Comparison of ENCODE assay signal across 8 cellular contexts in the genomic region with DNA sequence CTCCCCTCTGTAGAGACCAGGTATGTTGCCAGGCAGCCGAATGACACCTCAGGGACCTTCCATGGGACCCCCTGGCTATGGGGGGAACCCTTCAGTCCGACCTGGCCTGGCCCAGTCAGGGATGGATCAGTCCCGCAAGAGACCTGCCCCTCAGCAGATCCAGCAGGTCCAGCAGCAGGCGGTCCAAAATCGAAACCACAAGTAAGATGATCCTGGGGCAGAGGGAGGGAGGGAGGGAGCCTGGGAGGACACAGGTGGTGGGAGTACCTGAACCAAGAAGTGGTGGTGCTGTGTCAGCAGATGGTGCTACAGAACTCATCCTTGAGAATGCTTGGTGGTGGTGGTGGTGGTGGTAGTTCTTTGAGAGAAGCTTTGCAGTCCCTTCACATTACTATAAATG. TPM values are rescaled to one million over a fixed set of nuclear protein-coding genes. Genes with fewer than 3 reads are reported as not detected.
A peak's percentile ranks its signal among the peaks of the same experiment; 100 is the strongest.
DNase-seq lines count a peak whose midpoint lies in the region; ATAC-seq and TF ChIP-seq lines count a peak whose summit lies in the region.

No MANE protein-coding gene starts in this region.

- peaks cover 38% of the 10 kb centered on the region for H3K4me1 Mint-ChIP-seq in activated CD8-positive, alpha-beta memory T cell treated with anti-CD3 and anti-CD28 coated beads, Interleukin-2, amount 10 ng/mL, durations not matched to agents 7 days and 5 days
- peaks cover 45% of the 10 kb centered on the region for H3K4me1 Mint-ChIP-seq in activated naive CD8-positive, alpha-beta T cell treated with anti-CD3 and anti-CD28 coated beads, Interleukin-2, amount 50 U/mL, for 24 hours

- H3K27ac ChIP-seq in layer of hippocampus (ENCODE audit: low read depth, low read length) (peak overlapping the region; percentile 95), tibial artery (peak overlapping the region; percentile 91 to 95)

- H3K36me3 ChIP-seq in tibial artery, result peaks cover 31 to 46% (median 45%) of the 10 kb centered on the region in 3 donors

- no peaks in the 10 kb centered on the region for H3K9me3 ChIP-seq in tibial artery

- peak overlapping the region; percentile 86 for H3K4me3 Mint-ChIP-seq in activated CD8-positive, alpha-beta memory T cell treated with anti-CD3 and anti-CD28 coated beads, Interleukin-2, amount 10 ng/mL, durations not matched to agents 7 days and 5 days
- peak overlapping the region; percentile 91 for H3K4me3 Mint-ChIP-seq in activated naive CD8-positive, alpha-beta T cell treated with anti-CD3 and anti-CD28 coated beads, Interleukin-2, amount 50 U/mL, for 24 hours

- no peaks in the 10 kb centered on the region for H3K9me3 Mint-ChIP-seq in activated CD8-positive, alpha-beta memory T cell treated with anti-CD3 and anti-CD28 coated beads, Interleukin-2, amount 10 ng/mL, durations not matched to agents 7 days and 5 days (ENCODE audit: low read depth)
- H3K9me3 Mint-ChIP-seq in activated naive CD8-positive, alpha-beta T cell treated with anti-CD3 and anti-CD28 coated beads, Interleukin-2, amount 50 U/mL, for 24 hours, result no peaks in the 10 kb centered on the region

- H3K27me3 Mint-ChIP-seq in activated CD8-positive, alpha-beta memory T cell treated with anti-CD3 and anti-CD28 coated beads, Interleukin-2, amount 10 ng/mL, durations not matched to agents 7 days and 5 days, result no peaks in the 10 kb centered on the region
- H3K27me3 Mint-ChIP-seq in activated naive CD8-positive, alpha-beta T cell treated with anti-CD3 and anti-CD28 coated beads, Interleukin-2, amount 50 U/mL, for 24 hours, result no peaks in the 10 kb centered on the region

- DNase-seq in activated CD8-positive, alpha-beta memory T cell treated with anti-CD3 and anti-CD28 coated beads, Interleukin-2, amount 10 ng/mL, durations not matched to agents 7 days and 5 days, result no peak
- no peak for DNase-seq in activated CD8-positive, alpha-beta memory T cell treated with anti-CD3 and anti-CD28 coated beads, Interleukin-2, amount 50 U/mL, for 4 hours
- no peak for DNase-seq in activated naive CD8-positive, alpha-beta T cell treated with anti-CD3 and anti-CD28 coated beads, Interleukin-2, amount 50 U/mL, for 24 hours
- no peak for DNase-seq in tibial artery
- no peak for DNase-seq in medulla oblongata (ENCODE audit: extremely low spot score)
- DNase-seq in activated CD4-positive, CD25-positive, alpha-beta regulatory T cell (lab: John Stamatoyannopoulos, UW), result no peak
- no peak for DNase-seq in HUDEP-2 (lab: John Stamatoyannopoulos, UW; ENCODE audit: unreplicated experiment in 76 of 76)

- ATAC-seq in activated CD8-positive, alpha-beta memory T cell treated with anti-CD3 and anti-CD28 coated beads, Interleukin-2, amount 10 ng/mL, durations not matched to agents 7 days and 5 days, result no peak
- no peak for ATAC-seq in activated naive CD8-positive, alpha-beta T cell treated with anti-CD3 and anti-CD28 coated beads, Interleukin-2, amount 50 U/mL, for 24 hours

- CTCF ChIA-PET in activated CD8-positive, alpha-beta memory T cell treated with anti-CD3 and anti-CD28 coated beads, Interleukin-2, amount 10 ng/mL, durations not matched to agents 7 days and 5 days (lab: Charles Lee), result interaction anchor here (0.8 to 6.8 kb wide), 5 partner anchors 25 to 228 kb away, joined by 3 to 70 read pairs (median 5); partner anchors contain the start of genes CERS5 and COX14

- intact Hi-C loops in tibial artery (cut with DNase I; ENCODE audit: low total_unique reads), result no loop called here

- peak overlapping the region; percentile 89 for H3K27ac Mint-ChIP-seq in activated CD8-positive, alpha-beta memory T cell treated with anti-CD3 and anti-CD28 coated beads, Interleukin-2, amount 10 ng/mL, durations not matched to agents 7 days and 5 days
- peak overlapping the region; percentile 81 for H3K27ac Mint-ChIP-seq in activated naive CD8-positive, alpha-beta T cell treated with anti-CD3 and anti-CD28 coated beads, Interleukin-2, amount 50 U/mL, for 24 hours

- H3K27me3 ChIP-seq in layer of hippocampus (ENCODE audit: control insufficient read depth, insufficient read depth, low read length), result no peaks in the 10 kb centered on the region
- no peaks in the 10 kb centered on the region for H3K27me3 ChIP-seq in tibial artery

- H3K4me3 ChIP-seq in tibial artery, result peak overlapping the region; percentile 73 to 87

- H3K4me1 ChIP-seq in tibial artery, result peaks cover 0 to 20% (median 16%) of the 10 kb centered on the region in 4 donors

- H3K36me3 Mint-ChIP-seq in activated CD8-positive, alpha-beta memory T cell treated with anti-CD3 and anti-CD28 coated beads, Interleukin-2, amount 10 ng/mL, durations not matched to agents 7 days and 5 days, result peaks cover 20% of the 10 kb centered on the region
- H3K36me3 Mint-ChIP-seq in activated naive CD8-positive, alpha-beta T cell treated with anti-CD3 and anti-CD28 coated beads, Interleukin-2, amount 50 U/mL, for 24 hours (ENCODE audit: low read depth), result peaks cover 26% of the 10 kb centered on the region

- TF ChIP-seq CTCF in tibial artery (IDR thresholded peaks at IDR 0.05), result no peak

RNA-seq across cellular contexts. Expression of gene SMARCD1, which starts 1.0 kb away (rescaled TPM):
- total RNA-seq in activated CD8-positive, alpha-beta memory T cell treated with anti-CD3 and anti-CD28 coated beads, Interleukin-2, amount 10 ng/mL, durations not matched to agents 7 days and 5 days, result 10 to 100 TPM; 62.0 to 80.8 TPM

RNA-seq across cellular contexts. Expression of gene GPD1, which starts 17.7 kb away (rescaled TPM):
- under 1 TPM in 1 of 2 experiments, not detected in 1; 0.30 TPM for total RNA-seq in activated CD8-positive, alpha-beta memory T cell treated with anti-CD3 and anti-CD28 coated beads, Interleukin-2, amount 10 ng/mL, durations not matched to agents 7 days and 5 days

RNA-seq across cellular contexts. Expression of gene COX14, which starts 25.9 kb away (rescaled TPM):
- total RNA-seq in activated CD8-positive, alpha-beta memory T cell treated with anti-CD3 and anti-CD28 coated beads, Interleukin-2, amount 10 ng/mL, durations not matched to agents 7 days and 5 days, result 10 to 100 TPM; 55.1 to 64.5 TPM

RNA-seq across cellular contexts. Expression of gene ASIC1, which starts 28.8 kb away (rescaled TPM):
- 10 to 100 TPM; 19.0 to 28.3 TPM for total RNA-seq in activated CD8-positive, alpha-beta memory T cell treated with anti-CD3 and anti-CD28 coated beads, Interleukin-2, amount 10 ng/mL, durations not matched to agents 7 days and 5 days
